Comparison of ENCODE assay signal across 26 cellular contexts in genomic region chr17:29715680-29716079, GRCh38.
DNase-seq lines count a peak whose midpoint lies in the region; ATAC-seq and TF ChIP-seq lines count a peak whose summit lies in the region.
"Had no signal": no experiment of that assay in that cellular context is flagged by ENCODE, and none has a peak within 500 bp of the region (broad histone marks: within the 10 kb centered on the region; RNA-seq: fewer than 3 reads in every experiment).

No MANE protein-coding gene starts in this region.

- 95 to 100% (median 97%) methylated on average over 2 of the region's 2 CpGs for WGBS in spleen, 5 donors
- 91% methylated on average over 2 of the region's 2 CpGs for WGBS in GM23248 (ENCODE audit: low coverage in 1 of 2, low lambda C conversion rate in 2 of 2, missing lambda C conversion rate in 2 of 2), 2 experiments

- H3K9ac ChIP-seq in GM23248: no peak overlapping the region

- H3K9me3 ChIP-seq in lower lobe of right lung (no peaks in the 10 kb centered on the region), spleen (no peaks in the 10 kb centered on the region), GM23248 (ENCODE audit: low read depth) (no peaks in the 10 kb centered on the region)
- H3K9me3 ChIP-seq: prostate gland, sigmoid colon had no signal

- H3K4me2 ChIP-seq in GM23248 (ENCODE audit: unreplicated experiment): no peak overlapping the region

- no peak overlapping the region for H3K4me3 Mint-ChIP-seq in activated naive CD4-positive, alpha-beta T cell treated with anti-CD3 and anti-CD28 coated beads, Interleukin-2, amount 50 U/mL, for 24 hours
- H3K4me3 Mint-ChIP-seq: activated CD8-positive, alpha-beta T cell treated with anti-CD3 and anti-CD28 coated beads for 36 hours had no signal

- no peak for TF ChIP-seq POLR2A in spleen (IDR thresholded peaks at IDR 0.05)

- H3K9me2 ChIP-seq in GM23248 (ENCODE audit: insufficient read depth): no peaks in the 10 kb centered on the region

- no peaks in the 10 kb centered on the region for H3K27me3 Mint-ChIP-seq in activated naive CD4-positive, alpha-beta T cell treated with anti-CD3 and anti-CD28 coated beads, Interleukin-2, amount 50 U/mL, for 24 hours
- H3K27me3 Mint-ChIP-seq: activated CD8-positive, alpha-beta T cell treated with anti-CD3 and anti-CD28 coated beads for 36 hours had no signal

- H2AFZ ChIP-seq in GM23248: no peak overlapping the region

- no peak overlapping the region for H3K4me3 ChIP-seq in lower lobe of right lung
- peak overlapping the region in 1 of 8 donors; percentile 39 for H3K4me3 ChIP-seq in spleen
- no peak overlapping the region for H3K4me3 ChIP-seq in brain microvascular endothelial cell (ENCODE audit: low read depth, low read length)
- H3K4me3 ChIP-seq in GM23248: no peak overlapping the region
- H3K4me3 ChIP-seq: prostate gland, sigmoid colon had no signal

- DNase-seq in activated naive CD4-positive, alpha-beta T cell treated with Interleukin-2 at 50 U/mL for 16 hours: no peak
- DNase-seq in lower lobe of right lung: no peak
- DNase-seq in spleen: no peak
- no peak for DNase-seq in brain microvascular endothelial cell
- DNase-seq in GM23248: no peak
- DNase-seq in ACHN: no peak
- DNase-seq: 8988T; activated CD4-positive, alpha-beta T cell treated with anti-CD3 and anti-CD28 coated beads for 1 hour; activated CD8-positive, alpha-beta T cell treated with anti-CD3 and anti-CD28 coated beads for 36 hours; activated effector memory CD4-positive, alpha-beta T cell treated with Interleukin-2 at 50 U/mL for 16 hours; COR-L47; DMS53; GDM1; glutamatergic neuron; HCEC 1CT; kidney; NCI-H2081; NCI-H226; NCI-H69; sigmoid colon; stimulated activated CD4-positive, alpha-beta T cell treated with anti-CD3 and anti-CD28 coated beads, Interleukin-4, amount 100 ng/mL, for 4 hours; stimulated activated naive CD4-positive, alpha-beta T cell treated with Interleukin-2 at 50 U/mL for 16 hours had no signal

- no peak for ATAC-seq in lower lobe of right lung
- ATAC-seq: activated CD8-positive, alpha-beta T cell treated with anti-CD3 and anti-CD28 coated beads for 36 hours had no signal

- H4K20me1 ChIP-seq in GM23248 (ENCODE audit: insufficient read depth): no peaks in the 10 kb centered on the region

- H3K27ac Mint-ChIP-seq in activated naive CD4-positive, alpha-beta T cell treated with anti-CD3 and anti-CD28 coated beads, Interleukin-2, amount 50 U/mL, for 24 hours: peak overlapping the region; percentile 24
- H3K27ac Mint-ChIP-seq: activated CD8-positive, alpha-beta T cell treated with anti-CD3 and anti-CD28 coated beads for 36 hours had no signal

- H3K4me1 Mint-ChIP-seq in activated naive CD4-positive, alpha-beta T cell treated with anti-CD3 and anti-CD28 coated beads, Interleukin-2, amount 50 U/mL, for 24 hours: peaks cover 94% of the 10 kb centered on the region

- TF ChIP-seq CTCF in lower lobe of right lung (IDR thresholded peaks at IDR 0.05) (no peak), spleen (IDR thresholded peaks at IDR 0.05 in 8 of 11, conservative IDR thresholded peaks at IDR 0.05 in 3 of 11) (no peak), brain microvascular endothelial cell (IDR thresholded peaks at IDR 0.05; ENCODE audit: low read depth, low read length, missing control alignments) (no peak)

- peaks cover 22% of the 10 kb centered on the region for H3F3A ChIP-seq in GM23248 (ENCODE audit: insufficient read depth)

- peak overlapping the region; percentile 41 for H3K27ac ChIP-seq in lower lobe of right lung
- peak overlapping the region in 5 of 8 donors; percentile 72 to 97 (median 95) for H3K27ac ChIP-seq in spleen
- H3K27ac ChIP-seq in brain microvascular endothelial cell: no peak overlapping the region
- no peak overlapping the region for H3K27ac ChIP-seq in GM23248
- H3K27ac ChIP-seq: prostate gland, RWPE1, sigmoid colon had no signal

- H3K79me2 ChIP-seq in GM23248 (ENCODE audit: insufficient read depth): no peaks in the 10 kb centered on the region

- in situ Hi-C loops in brain microvascular endothelial cell (cut with HindIII; ENCODE audit: low pct_ligation_motif_present, low sequenced_read_pairs) (no loop called here), GM23248 (cut with MboI) (no loop called here), ACHN (cut with HindIII; ENCODE audit: low pct_ligation_motif_present, low pct_unique_long_range_greater_than_20kb, low sequenced_read_pairs) (no loop called here)

- H3K4me1 ChIP-seq in lower lobe of right lung (peaks cover 51% of the 10 kb centered on the region), spleen (peaks cover 24 to 100% (median 86%) of the 10 kb centered on the region in 6 donors), GM23248 (ENCODE audit: insufficient read depth) (peaks cover 17% of the 10 kb centered on the region)
- H3K4me1 ChIP-seq: prostate gland had no signal

- H3K36me3 ChIP-seq in lower lobe of right lung: no peaks in the 10 kb centered on the region
- peaks cover 0 to 31% (median 3%) of the 10 kb centered on the region in 6 donors for H3K36me3 ChIP-seq in spleen
- H3K36me3 ChIP-seq in brain microvascular endothelial cell (replicated peaks): no peaks in the 10 kb centered on the region
- H3K36me3 ChIP-seq in GM23248 (ENCODE audit: low read depth): no peaks in the 10 kb centered on the region
- H3K36me3 ChIP-seq: prostate gland, sigmoid colon had no signal

- H3K27me3 ChIP-seq in lower lobe of right lung (ENCODE audit: low read depth): no peaks in the 10 kb centered on the region
- no peaks in the 10 kb centered on the region for H3K27me3 ChIP-seq in spleen (replicated peaks in 1 of 7)
- H3K27me3 ChIP-seq in brain microvascular endothelial cell (replicated peaks): no peaks in the 10 kb centered on the region
- no peaks in the 10 kb centered on the region for H3K27me3 ChIP-seq in GM23248 (replicated peaks; ENCODE audit: insufficient read depth)
- H3K27me3 ChIP-seq: sigmoid colon had no signal

- intact Hi-C loops in lower lobe of right lung (cut with DNase I): no loop called here
- intact Hi-C loops in spleen (cut with DNase I; ENCODE audit: low total_unique reads): no loop called here

- no peaks in the 10 kb centered on the region for H3K9me3 Mint-ChIP-seq in activated naive CD4-positive, alpha-beta T cell treated with anti-CD3 and anti-CD28 coated beads, Interleukin-2, amount 50 U/mL, for 24 hours
- H3K9me3 Mint-ChIP-seq: activated CD8-positive, alpha-beta T cell treated with anti-CD3 and anti-CD28 coated beads for 36 hours had no signal

- H3K36me3 Mint-ChIP-seq in activated naive CD4-positive, alpha-beta T cell treated with anti-CD3 and anti-CD28 coated beads, Interleukin-2, amount 50 U/mL, for 24 hours: peaks cover 28% of the 10 kb centered on the region

TF ChIP-seq in PFSK-1, 5 proteins besides CTCF, POLR2A, EP300 and RAD21:
- no peak for TF ChIP-seq POLR2AphosphoS5 (IDR thresholded peaks at IDR 0.05; ENCODE audit: low read depth, low read length)
- TF ChIP-seq, protein P1, sequence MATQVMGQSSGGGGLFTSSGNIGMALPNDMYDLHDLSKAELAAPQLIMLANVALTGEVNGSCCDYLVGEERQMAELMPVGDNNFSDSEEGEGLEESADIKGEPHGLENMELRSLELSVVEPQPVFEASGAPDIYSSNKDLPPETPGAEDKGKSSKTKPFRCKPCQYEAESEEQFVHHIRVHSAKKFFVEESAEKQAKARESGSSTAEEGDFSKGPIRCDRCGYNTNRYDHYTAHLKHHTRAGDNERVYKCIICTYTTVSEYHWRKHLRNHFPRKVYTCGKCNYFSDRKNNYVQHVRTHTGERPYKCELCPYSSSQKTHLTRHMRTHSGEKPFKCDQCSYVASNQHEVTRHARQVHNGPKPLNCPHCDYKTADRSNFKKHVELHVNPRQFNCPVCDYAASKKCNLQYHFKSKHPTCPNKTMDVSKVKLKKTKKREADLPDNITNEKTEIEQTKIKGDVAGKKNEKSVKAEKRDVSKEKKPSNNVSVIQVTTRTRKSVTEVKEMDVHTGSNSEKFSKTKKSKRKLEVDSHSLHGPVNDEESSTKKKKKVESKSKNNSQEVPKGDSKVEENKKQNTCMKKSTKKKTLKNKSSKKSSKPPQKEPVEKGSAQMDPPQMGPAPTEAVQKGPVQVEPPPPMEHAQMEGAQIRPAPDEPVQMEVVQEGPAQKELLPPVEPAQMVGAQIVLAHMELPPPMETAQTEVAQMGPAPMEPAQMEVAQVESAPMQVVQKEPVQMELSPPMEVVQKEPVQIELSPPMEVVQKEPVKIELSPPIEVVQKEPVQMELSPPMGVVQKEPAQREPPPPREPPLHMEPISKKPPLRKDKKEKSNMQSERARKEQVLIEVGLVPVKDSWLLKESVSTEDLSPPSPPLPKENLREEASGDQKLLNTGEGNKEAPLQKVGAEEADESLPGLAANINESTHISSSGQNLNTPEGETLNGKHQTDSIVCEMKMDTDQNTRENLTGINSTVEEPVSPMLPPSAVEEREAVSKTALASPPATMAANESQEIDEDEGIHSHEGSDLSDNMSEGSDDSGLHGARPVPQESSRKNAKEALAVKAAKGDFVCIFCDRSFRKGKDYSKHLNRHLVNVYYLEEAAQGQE (IDR thresholded peaks at IDR 0.05; ENCODE audit: insufficient read depth in 1 of 2, low read depth in 2 of 2, low read length in 2 of 2): peak; percentile 43 to 74; a peak in 1 of 4 replicates

Comparison
In these comparisons a context has a peak if more than half of its experiments do, and no peak if none do; other contexts are left out.
1. H3K27ac ChIP-seq: peak in lower lobe of right lung (single experiment) and spleen (5 of 8); none in brain microvascular endothelial cell (single experiment) and GM23248 (single experiment).